16 cellular contexts compared by ENCODE assay signal in genomic region chr3:167787440-167787839, GRCh38.
"Had no signal": no experiment of that assay in that cellular context is flagged by ENCODE, and none has a peak within 500 bp of the region (broad histone marks: within the 10 kb centered on the region; RNA-seq: fewer than 3 reads in every experiment).

No MANE protein-coding gene starts in this region.

- H3K36me3 ChIP-seq: breast epithelium, heart left ventricle, sigmoid colon, spleen, upper lobe of left lung had no signal

- H3K9me3 ChIP-seq: breast epithelium, heart left ventricle, sigmoid colon, spleen, upper lobe of left lung had no signal

- ATAC-seq: activated CD8-positive, alpha-beta T cell treated with anti-CD3 and anti-CD28 coated beads, Interleukin-2, amount 10 ng/mL, durations not matched to agents 7 days and 5 days; stimulated activated naive CD8-positive, alpha-beta T cell treated with anti-CD3 and anti-CD28 coated beads, Interleukin-15, amount 100 ng/mL, for 72 hours had no signal

- H3K4me3 Mint-ChIP-seq: activated CD4-positive, alpha-beta T cell treated with anti-CD3 and anti-CD28 coated beads, Interleukin-2, amount 10 ng/mL, durations not matched to agents 24 days and 14 days; activated CD8-positive, alpha-beta T cell treated with anti-CD3 and anti-CD28 coated beads, Interleukin-2, amount 10 ng/mL, durations not matched to agents 7 days and 5 days; activated naive CD8-positive, alpha-beta T cell treated with anti-CD3 and anti-CD28 coated beads for 36 hours; immature natural killer cell; mesothelial cell of epicardium; stimulated activated naive CD8-positive, alpha-beta T cell treated with anti-CD3 and anti-CD28 coated beads, Interleukin-15, amount 100 ng/mL, for 72 hours had no signal

- DNase-seq: activated CD4-positive, alpha-beta T cell treated with anti-CD3 and anti-CD28 coated beads, Interleukin-2, amount 10 ng/mL, durations not matched to agents 24 days and 14 days; activated CD4-positive, CD25-positive, alpha-beta regulatory T cell; activated CD8-positive, alpha-beta memory T cell treated with anti-CD3 and anti-CD28 coated beads, Interleukin-2, amount 50 U/mL, for 4 hours; activated CD8-positive, alpha-beta T cell treated with anti-CD3 and anti-CD28 coated beads, Interleukin-2, amount 10 ng/mL, durations not matched to agents 7 days and 5 days; activated naive CD8-positive, alpha-beta T cell treated with anti-CD3 and anti-CD28 coated beads for 36 hours; activated T-cell treated with anti-CD3 and anti-CD28 coated beads, Interleukin-2, amount 50 U/mL, for 48 hours; cerebellar nuclear complex; effector memory CD4-positive, alpha-beta T cell; heart left ventricle; immature natural killer cell; sigmoid colon; spleen; stimulated activated naive CD8-positive, alpha-beta T cell treated with anti-CD3 and anti-CD28 coated beads, Interleukin-15, amount 100 ng/mL, for 72 hours; upper lobe of left lung had no signal

- H3K27me3 Mint-ChIP-seq: activated CD4-positive, alpha-beta T cell treated with anti-CD3 and anti-CD28 coated beads, Interleukin-2, amount 10 ng/mL, durations not matched to agents 24 days and 14 days; activated naive CD8-positive, alpha-beta T cell treated with anti-CD3 and anti-CD28 coated beads for 36 hours; stimulated activated naive CD8-positive, alpha-beta T cell treated with anti-CD3 and anti-CD28 coated beads, Interleukin-15, amount 100 ng/mL, for 72 hours had no signal

- H3K27me3 ChIP-seq: breast epithelium, heart left ventricle, spleen, upper lobe of left lung had no signal

- H3K36me3 Mint-ChIP-seq: activated naive CD8-positive, alpha-beta T cell treated with anti-CD3 and anti-CD28 coated beads for 36 hours; mesothelial cell of epicardium had no signal

- H3K27ac Mint-ChIP-seq: activated CD4-positive, alpha-beta T cell treated with anti-CD3 and anti-CD28 coated beads, Interleukin-2, amount 10 ng/mL, durations not matched to agents 24 days and 14 days; activated CD8-positive, alpha-beta T cell treated with anti-CD3 and anti-CD28 coated beads, Interleukin-2, amount 10 ng/mL, durations not matched to agents 7 days and 5 days; activated naive CD8-positive, alpha-beta T cell treated with anti-CD3 and anti-CD28 coated beads for 36 hours; immature natural killer cell; mesothelial cell of epicardium had no signal

- H3K4me1 ChIP-seq: spleen, upper lobe of left lung had no signal

- H3K4me1 Mint-ChIP-seq: activated CD4-positive, alpha-beta T cell treated with anti-CD3 and anti-CD28 coated beads, Interleukin-2, amount 10 ng/mL, durations not matched to agents 24 days and 14 days; activated naive CD8-positive, alpha-beta T cell treated with anti-CD3 and anti-CD28 coated beads for 36 hours; immature natural killer cell; stimulated activated naive CD8-positive, alpha-beta T cell treated with anti-CD3 and anti-CD28 coated beads, Interleukin-15, amount 100 ng/mL, for 72 hours had no signal

- H3K4me3 ChIP-seq: breast epithelium, heart left ventricle, sigmoid colon, spleen, upper lobe of left lung had no signal

- H3K9me3 Mint-ChIP-seq: activated CD4-positive, alpha-beta T cell treated with anti-CD3 and anti-CD28 coated beads, Interleukin-2, amount 10 ng/mL, durations not matched to agents 24 days and 14 days; activated naive CD8-positive, alpha-beta T cell treated with anti-CD3 and anti-CD28 coated beads for 36 hours; immature natural killer cell; mesothelial cell of epicardium; stimulated activated naive CD8-positive, alpha-beta T cell treated with anti-CD3 and anti-CD28 coated beads, Interleukin-15, amount 100 ng/mL, for 72 hours had no signal

- H3K27ac ChIP-seq: breast epithelium, heart left ventricle, sigmoid colon, spleen, upper lobe of left lung had no signal
